Comparison of ENCODE assay signal across 8 cellular contexts in the genomic region with DNA sequence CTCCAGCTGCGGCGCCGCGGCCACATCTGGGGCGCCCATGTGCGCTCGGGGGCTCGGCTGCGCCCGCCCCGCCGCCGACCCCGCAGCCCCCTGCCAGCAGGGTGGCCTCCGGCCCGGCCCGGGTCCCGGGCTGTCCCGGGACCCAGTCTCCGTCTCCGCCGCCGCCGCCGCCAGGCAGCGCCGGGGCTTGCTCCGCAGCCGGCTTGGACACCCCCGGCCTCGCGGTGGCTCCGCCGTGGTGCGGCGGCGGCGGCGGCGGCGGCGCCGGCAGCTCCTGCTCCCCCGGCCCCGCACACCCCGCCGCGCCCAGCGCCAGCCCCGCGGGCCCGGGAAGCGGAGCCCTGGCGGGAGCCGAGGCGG. TPM values are rescaled to one million over a fixed set of nuclear protein-coding genes. Genes with fewer than 3 reads are reported as not detected.
A peak's percentile ranks its signal among the peaks of the same experiment; 100 is the strongest.
DNase-seq lines count a peak whose midpoint lies in the region; ATAC-seq and TF ChIP-seq lines count a peak whose summit lies in the region.

No MANE protein-coding gene starts in this region.

- POLR2A ChIA-PET in HEK293 (lab: Yijun Ruan, JAX) (no interaction called here), WTC11 (lab: Charles Lee) (no interaction called here)

- H3K9me3 Mint-ChIP-seq in WTC11, result peaks cover 3% of the 10 kb centered on the region

- no peak overlapping the region for H3K27ac Mint-ChIP-seq in WTC11

- no peak overlapping the region for H3K4me3 Mint-ChIP-seq in WTC11

- H3K4me1 Mint-ChIP-seq in WTC11, result peaks cover 14% of the 10 kb centered on the region

- WGBS in mesodermal cell (ENCODE audit: insufficient coverage in 2 of 2), 2 experiments, result 1% methylated on average over 24 to 25 of the region's 56 CpGs

- H3K4me3 ChIP-seq in HEK293 (ENCODE audit: low read depth, low read length), result peak overlapping the region; percentile 53
- peak overlapping the region; percentile 59 for H3K4me3 ChIP-seq in mesodermal cell (ENCODE audit: extremely low read depth, insufficient read depth, low read length, poor library complexity, severe bottlenecking)

- DNase-seq in WTC11 (ENCODE audit: low spot score), result no peak
- DNase-seq in NCI-H2171 treated with DMSO at 0.1 percent for 48 hours (lab: John Stamatoyannopoulos, UW), result no peak
- no peak for DNase-seq in NCI-H2227 treated with DMSO at 0.1 percent for 48 hours (lab: John Stamatoyannopoulos, UW)
- no peak for DNase-seq in stimulated activated CD4-positive, alpha-beta T cell treated with anti-CD3 and anti-CD28 coated beads, Interleukin-2, amount 100 ng/mL, for 24 hours
- no peak for DNase-seq in T-helper 2 cell

- H3K4me1 ChIP-seq in ES-I3 (ENCODE audit: insufficient read depth, low read length), result no peaks in the 10 kb centered on the region; the same call in 1 of the 2 replicates
- H3K4me1 ChIP-seq in HEK293 (ENCODE audit: control insufficient read depth, insufficient read depth, low read length), result 0 out of 2 replicates have a peak, but pooled peaks cover 2% of the 10 kb centered on the region
- H3K4me1 ChIP-seq in mesodermal cell (ENCODE audit: control insufficient read depth, insufficient read depth, low read length, poor library complexity, severe bottlenecking), result peaks cover 5% of the 10 kb centered on the region

- H3K36me3 ChIP-seq in ES-I3 (ENCODE audit: insufficient read depth, low read length), result no peaks in the 10 kb centered on the region
- no peaks in the 10 kb centered on the region for H3K36me3 ChIP-seq in HEK293 (ENCODE audit: control insufficient read depth in 2 of 2, insufficient read depth in 1 of 2, low read length in 2 of 2)
- H3K36me3 ChIP-seq in mesodermal cell (ENCODE audit: control insufficient read depth, insufficient read depth, low read length), result peaks cover under 1% of the 10 kb centered on the region

- peak overlapping the region; percentile 44; the same call in 1 of the 2 replicates for H3K9ac ChIP-seq in ES-I3 (ENCODE audit: low read depth, low read length)

- H3K27ac ChIP-seq in HEK293 (ENCODE audit: extremely low read depth, low read depth, low read length) (peak overlapping the region; percentile 49; the same call in 1 of the 2 replicates), mesodermal cell (ENCODE audit: low read depth, low read length, severe bottlenecking) (no peak overlapping the region)

- TF ChIP-seq CTCF in HEK293 (tag by site-specific recombination; IDR thresholded peaks at IDR 0.05) (no peak), WTC11 (IDR thresholded peaks at IDR 0.05) (no peak)

- H3K36me3 Mint-ChIP-seq in WTC11, result no peaks in the 10 kb centered on the region

- no peaks in the 10 kb centered on the region for H3K9me3 ChIP-seq in ES-I3 (ENCODE audit: control insufficient read depth, insufficient read depth, low read length)
- no peaks in the 10 kb centered on the region for H3K9me3 ChIP-seq in HEK293 (ENCODE audit: control insufficient read depth, insufficient read depth, low read depth, low read length)
- no peaks in the 10 kb centered on the region for H3K9me3 ChIP-seq in mesodermal cell (ENCODE audit: control insufficient read depth, low read length)

- ATAC-seq in WTC11, result peak; percentile 5

- H3K27me3 Mint-ChIP-seq in WTC11 (ENCODE audit: low read depth), result peaks cover 71% of the 10 kb centered on the region

- CTCF ChIA-PET in HEK293 (lab: Yijun Ruan, JAX), result interaction anchor here (1.0 kb wide), 1 partner anchor 8 kb away, joined by 3 read pairs; no protein-coding TSS in a partner anchor
- CTCF ChIA-PET in WTC11 (lab: Charles Lee), result interaction anchor here (0.6 to 1.8 kb wide), 5 partner anchors 41 to 252 kb away, joined by 3 to 6 read pairs (median 4); no protein-coding TSS in a partner anchor

TF ChIP-seq in HEK293, 187 proteins besides CTCF, POLR2A, EP300 and RAD21 (continues in another document):
- no peak for TF ChIP-seq ZNF571 (tag by site-specific recombination; IDR thresholded peaks at IDR 0.05)
- no peak for TF ChIP-seq ZNF510 (tag by site-specific recombination; IDR thresholded peaks at IDR 0.05; ENCODE audit: insufficient replicate concordance)
- TF ChIP-seq, protein P1, sequence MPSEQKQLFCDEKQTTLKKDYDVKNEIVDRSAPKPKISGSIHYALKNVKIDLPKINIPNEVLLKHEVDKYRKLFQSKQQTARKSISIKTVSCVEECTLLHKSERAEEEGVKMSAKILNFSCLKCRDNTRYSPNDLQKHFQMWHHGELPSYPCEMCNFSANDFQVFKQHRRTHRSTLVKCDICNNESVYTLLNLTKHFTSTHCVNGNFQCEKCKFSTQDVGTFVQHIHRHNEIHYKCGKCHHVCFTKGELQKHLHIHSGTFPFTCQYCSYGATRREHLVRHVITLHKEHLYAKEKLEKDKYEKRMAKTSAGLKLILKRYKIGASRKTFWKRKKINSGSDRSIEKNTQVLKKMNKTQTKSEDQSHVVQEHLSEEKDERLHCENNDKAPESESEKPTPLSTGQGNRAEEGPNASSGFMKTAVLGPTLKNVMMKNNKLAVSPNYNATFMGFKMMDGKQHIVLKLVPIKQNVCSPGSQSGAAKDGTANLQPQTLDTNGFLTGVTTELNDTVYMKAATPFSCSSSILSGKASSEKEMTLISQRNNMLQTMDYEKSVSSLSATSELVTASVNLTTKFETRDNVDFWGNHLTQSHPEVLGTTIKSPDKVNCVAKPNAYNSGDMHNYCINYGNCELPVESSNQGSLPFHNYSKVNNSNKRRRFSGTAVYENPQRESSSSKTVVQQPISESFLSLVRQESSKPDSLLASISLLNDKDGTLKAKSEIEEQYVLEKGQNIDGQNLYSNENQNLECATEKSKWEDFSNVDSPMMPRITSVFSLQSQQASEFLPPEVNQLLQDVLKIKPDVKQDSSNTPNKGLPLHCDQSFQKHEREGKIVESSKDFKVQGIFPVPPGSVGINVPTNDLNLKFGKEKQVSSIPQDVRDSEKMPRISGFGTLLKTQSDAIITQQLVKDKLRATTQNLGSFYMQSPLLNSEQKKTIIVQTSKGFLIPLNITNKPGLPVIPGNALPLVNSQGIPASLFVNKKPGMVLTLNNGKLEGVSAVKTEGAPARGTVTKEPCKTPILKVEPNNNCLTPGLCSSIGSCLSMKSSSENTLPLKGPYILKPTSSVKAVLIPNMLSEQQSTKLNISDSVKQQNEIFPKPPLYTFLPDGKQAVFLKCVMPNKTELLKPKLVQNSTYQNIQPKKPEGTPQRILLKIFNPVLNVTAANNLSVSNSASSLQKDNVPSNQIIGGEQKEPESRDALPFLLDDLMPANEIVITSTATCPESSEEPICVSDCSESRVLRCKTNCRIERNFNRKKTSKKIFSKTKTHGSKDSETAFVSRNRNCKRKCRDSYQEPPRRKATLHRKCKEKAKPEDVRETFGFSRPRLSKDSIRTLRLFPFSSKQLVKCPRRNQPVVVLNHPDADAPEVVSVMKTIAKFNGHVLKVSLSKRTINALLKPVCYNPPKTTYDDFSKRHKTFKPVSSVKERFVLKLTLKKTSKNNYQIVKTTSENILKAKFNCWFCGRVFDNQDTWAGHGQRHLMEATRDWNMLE (tag by site-specific recombination; conservative IDR thresholded peaks at IDR 0.05; ENCODE audit: low read depth), result no peak
- no peak for TF ChIP-seq ZNF596 (tag by site-specific recombination; IDR thresholded peaks at IDR 0.05)
- no peak for TF ChIP-seq GFI1B (tag by site-specific recombination; IDR thresholded peaks at IDR 0.05)
- TF ChIP-seq ZNF558 (tag by site-specific recombination; IDR thresholded peaks at IDR 0.05), result no peak
- TF ChIP-seq ZNF24 (tag by site-specific recombination; IDR thresholded peaks at IDR 0.05), result no peak

TF ChIP-seq in WTC11, 78 proteins besides CTCF, POLR2A, EP300 and RAD21:
- TF ChIP-seq MXD4 (CRISPR knock-in tag; IDR thresholded peaks at IDR 0.05; ENCODE audit: borderline replicate concordance), result no peak

RNA-seq across cellular contexts. Expression of a gene that starts 0.2 kb away (rescaled TPM):
- 0.52 to 0.85 TPM (median 0.62 TPM) in 3 replicates for total RNA-seq in WTC11 (2021)
- polyA plus RNA-seq in mesodermal cell (2013, experiment 1 of 2), result 30.0 TPM
- polyA plus RNA-seq in mesodermal cell (2013, experiment 2 of 2), result 27.0 TPM
